ENCODE assay signal across 19 cellular contexts in genomic region chr11:119198925-119199324, GRCh38. TPM values are rescaled to one million over a fixed set of nuclear protein-coding genes. Genes with fewer than 3 reads are reported as not detected.
A peak's percentile ranks its signal among the peaks of the same experiment; 100 is the strongest.
DNase-seq lines count a peak whose midpoint lies in the region; ATAC-seq, FAIRE-seq and TF ChIP-seq lines count a peak whose summit lies in the region.
"Had no signal": no experiment of that assay in that cellular context is flagged by ENCODE, and none has a peak within 500 bp of the region (broad histone marks: within the 10 kb centered on the region; RNA-seq: fewer than 3 reads in every experiment).

No MANE protein-coding gene starts in this region.

- no peak for TF ChIP-seq POLR2A in GM12878 (IDR thresholded peaks at IDR 0.05; ENCODE audit: low read depth, low read length)

- H3K56ac ChIP-seq in mesendoderm (ENCODE audit: low read length): peak overlapping the region; percentile 5

- H3K9ac ChIP-seq in GM12878 (ENCODE audit: control insufficient read depth, insufficient read depth, low read length) (no peak overlapping the region), mesendoderm (ENCODE audit: low read length) (no peak overlapping the region)

- H2BK5ac ChIP-seq in mesendoderm (ENCODE audit: low read length): no peak overlapping the region

- H4K20me1 ChIP-seq in GM12878 (ENCODE audit: control insufficient read depth, insufficient read depth): no peaks in the 10 kb centered on the region

- no peak overlapping the region for H2AFZ ChIP-seq in GM12878 (ENCODE audit: control insufficient read depth, low read depth, low read length)

- in situ Hi-C loops in GM12878 (cut with MboI): no loop called here

- H3K27me3 ChIP-seq in right cardiac atrium (ENCODE audit: control insufficient read depth, insufficient read depth) (no peaks in the 10 kb centered on the region), GM12878 (replicated peaks in 1 of 2; ENCODE audit: control insufficient read depth in 2 of 2, insufficient read depth in 2 of 2, low read length in 1 of 2) (0 out of 4 replicates have a peak, but pooled peaks cover 0 to 2% of the 10 kb centered on the region in 2 experiments), mesendoderm (ENCODE audit: insufficient read depth, low read length, poor library complexity) (no peaks in the 10 kb centered on the region), upper lobe of right lung (no peaks in the 10 kb centered on the region)

- no peak overlapping the region for H4K5ac ChIP-seq in mesendoderm (ENCODE audit: low read length)

- no peak overlapping the region for H3K27ac ChIP-seq in right cardiac atrium (ENCODE audit: low read length)
- no peak overlapping the region for H3K27ac ChIP-seq in GM12878 (ENCODE audit: control insufficient read depth, insufficient read depth)
- no peak overlapping the region for H3K27ac ChIP-seq in mesendoderm (ENCODE audit: low read depth, low read length)
- no peak overlapping the region for H3K27ac ChIP-seq in upper lobe of right lung
- H3K27ac ChIP-seq: 22Rv1, HL-60 had no signal

- H3K36me3 ChIP-seq in GM12878 (ENCODE audit: control insufficient read depth in 2 of 2, insufficient read depth in 2 of 2, low read length in 1 of 2) (no peaks in the 10 kb centered on the region), mesendoderm (ENCODE audit: control insufficient read depth, insufficient read depth, low read length) (no peaks in the 10 kb centered on the region), upper lobe of right lung (no peaks in the 10 kb centered on the region)

- CTCF ChIA-PET in GM12878 (lab: Yijun Ruan, JAX): no interaction called here

- FAIRE-seq in GM12878 (lab: Jason Lieb, UNC): no peak

- H3K4me1 ChIP-seq in right cardiac atrium (ENCODE audit: control insufficient read depth, insufficient read depth, low read length) (no peaks in the 10 kb centered on the region), GM12878 (ENCODE audit: control insufficient read depth, insufficient read depth, low read length) (no peaks in the 10 kb centered on the region), mesendoderm (ENCODE audit: control insufficient read depth, low read depth, low read length) (no peaks in the 10 kb centered on the region), upper lobe of right lung (no peaks in the 10 kb centered on the region)

- no peak overlapping the region for H2BK15ac ChIP-seq in mesendoderm (replicated peaks; ENCODE audit: low read depth)

- intact Hi-C loops in Right ventricle myocardium superior (cut with DNase I) (loop anchor here (5.0 kb wide), 1 partner anchor 52 kb away; the partner anchor contains the start of gene ABCG4), right cardiac atrium (cut with DNase I) (loop anchor here in 1 of 4 donors (10.0 kb wide), 1 partner anchor 276 kb away; no protein-coding TSS in a partner anchor), GM12878 (cut with micrococcal nuclease; ENCODE audit: unreplicated experiment) (loop anchor here (5.0 kb wide), 2 partner anchors 52 to 92 kb away; partner anchors contain the start of genes ABCG4 and C2CD2L), upper lobe of right lung (cut with DNase I) (no loop called here)

- no TSS peak for BruUV-seq in GM12878 (replicated peaks; lab: Mats Ljungman, UMichigan)

- H3K9me3 ChIP-seq in right cardiac atrium (ENCODE audit: control insufficient read depth, low read length) (no peaks in the 10 kb centered on the region), GM12878 (replicated peaks; ENCODE audit: control insufficient read depth, insufficient read depth, low read length) (no peaks in the 10 kb centered on the region), upper lobe of right lung (no peaks in the 10 kb centered on the region)
- H3K9me3 ChIP-seq: Caco-2 had no signal

- peak; percentile 16 for DNase-seq in Right ventricle myocardium superior
- DNase-seq in right cardiac atrium: no peak
- no peak for DNase-seq in GM12878 (ENCODE audit: low read depth, low spot score)
- DNase-seq in mesendoderm: no peak
- DNase-seq in upper lobe of right lung: peak; percentile 20
- no peak for DNase-seq in inferior parietal cortex (ENCODE audit: extremely low spot score)
- no peak for DNase-seq in COLO668 (lab: John Stamatoyannopoulos, UW; ENCODE audit: unreplicated experiment)
- no peak for DNase-seq in NCI-H2107 (lab: John Stamatoyannopoulos, UW)
- DNase-seq: Caco-2; CD8-positive, alpha-beta T cell; DND-41; GDM1; GOT3; HCEC 1CT had no signal

- RAD21 ChIA-PET in GM12878 (lab: Charles Lee; ENCODE audit: unreplicated experiment): no interaction called here

- no peak overlapping the region for H3K23ac ChIP-seq in mesendoderm (ENCODE audit: low read length)

- no peak overlapping the region for H3K4ac ChIP-seq in mesendoderm (ENCODE audit: low read depth, low read length)

- H3K79me2 ChIP-seq in GM12878 (ENCODE audit: control insufficient read depth, insufficient read depth, low read length) (no peaks in the 10 kb centered on the region), mesendoderm (ENCODE audit: control insufficient read depth, insufficient read depth, low read length) (no peaks in the 10 kb centered on the region)

- TF ChIP-seq EP300 in GM12878 (IDR thresholded peaks at IDR 0.05; ENCODE audit: borderline replicate concordance in 1 of 2, control insufficient read depth in 1 of 2, low read depth in 2 of 2, low read length in 2 of 2): no peak

- no peak overlapping the region for H3K18ac ChIP-seq in mesendoderm (ENCODE audit: low read length)

- SMC1A ChIA-PET in GM12878 (lab: Charles Lee; ENCODE audit: uncharacterized antibody, unreplicated experiment): interaction anchor here (1.4 to 1.8 kb wide), 2 partner anchors 64 to 84 kb away, joined by 4 to 5 read pairs; no protein-coding TSS in a partner anchor

- H4K8ac ChIP-seq in mesendoderm (ENCODE audit: low read depth, low read length): no peak overlapping the region

- 87% methylated on average over 6 of the region's 6 CpGs for WGBS in right cardiac atrium
- WGBS in GM12878 (ENCODE audit: insufficient coverage, insufficient replicate concordance, low lambda C conversion rate, missing lambda C conversion rate): 53% methylated on average over 6 of the region's 6 CpGs
- no CpG with 5 or more reads among the region's 6 CpGs for WGBS in mesendoderm (ENCODE audit: extremely low coverage, insufficient coverage, low lambda C conversion rate)

- no peak for ATAC-seq in Right ventricle myocardium superior (ENCODE audit: poor library complexity)
- ATAC-seq in right cardiac atrium: no peak
- ATAC-seq in GM12878: no peak
- no peak for ATAC-seq in upper lobe of right lung
- ATAC-seq: CD8-positive, alpha-beta T cell had no signal

- H2AK5ac ChIP-seq in mesendoderm (ENCODE audit: low read length): no peak overlapping the region

- TF ChIP-seq RAD21 in GM12878 (IDR thresholded peaks at IDR 0.05; ENCODE audit: insufficient read depth, low read depth, low read length): no peak

- no peak overlapping the region for H3K4me2 ChIP-seq in GM12878 (ENCODE audit: control insufficient read depth, insufficient read depth)
- no peak overlapping the region for H3K4me2 ChIP-seq in mesendoderm (ENCODE audit: low read length)

- POLR2A ChIA-PET in GM12878 (lab: Charles Lee): interaction anchor here (0.7 kb wide), 1 partner anchor 276 kb away, joined by 3 read pairs; no protein-coding TSS in a partner anchor

- H3K79me1 ChIP-seq in mesendoderm (ENCODE audit: low read length): no peaks in the 10 kb centered on the region

- no peak for TF ChIP-seq CTCF in GM12878 (IDR thresholded peaks at IDR 0.05 in 2 of 3, conservative IDR thresholded peaks at IDR 0.05 in 1 of 3; ENCODE audit: control insufficient read depth in 2 of 3, extremely low read depth in 1 of 3, insufficient read depth in 1 of 3, low read depth in 3 of 3, low read length in 3 of 3)
- TF ChIP-seq CTCF in upper lobe of right lung (IDR thresholded peaks at IDR 0.05): no peak

- H3K4me3 ChIP-seq in right cardiac atrium (ENCODE audit: low read length) (no peak overlapping the region), GM12878 (no peak overlapping the region), mesendoderm (ENCODE audit: low read length) (no peak overlapping the region), upper lobe of right lung (no peak overlapping the region)

- H2BK120ac ChIP-seq in mesendoderm (ENCODE audit: low read depth, low read length): no peak overlapping the region

RNA-seq across cellular contexts. Expression of gene CBL, which starts 7.2 kb away (rescaled TPM):
- 6.5 TPM for total RNA-seq in Right ventricle myocardium superior
- total RNA-seq in right cardiac atrium: 10 to 100 TPM in 2 of 4 donors, 1 to 10 TPM in 2; 8.5 to 13.3 (median 10.3) TPM
- 3.3 TPM for polyA plus RNA-seq in right cardiac atrium
- 28.7 and 29.6 TPM in 2 replicates for total RNA-seq in GM12878 (2013; cell fraction: nucleolus; rRNA removed)
- 9.3 and 9.6 TPM in 2 replicates for total RNA-seq in GM12878 (2014; rRNA removed)
- 9.4 and 10.0 TPM in 2 replicates for total RNA-seq in GM12878 (2014; rRNA removed; fragmentation: Illumina TruSeq; extraction: Trizol)
- 25.4 and 27.1 TPM in 2 replicates for total RNA-seq in GM12878 (2021)
- polyA plus RNA-seq in GM12878 (2011; ENCODE audit: low read depth): 7.9 TPM
- 14.5 and 18.4 TPM in 2 replicates for polyA plus RNA-seq in GM12878 (2011; rRNA removed)
- 11.4 and 16.9 TPM in 2 replicates for polyA plus RNA-seq in GM12878 (2011; cell fraction: cytosol; rRNA removed)
- polyA plus RNA-seq in GM12878 (2011; cell fraction: nucleus; rRNA removed): 21.6 and 24.8 TPM in 2 replicates
- 9.4 and 12.4 TPM in 2 replicates for polyA plus RNA-seq in GM12878 (2012)
- polyA plus RNA-seq in GM12878 (2014; fragmentation: Illumina TruSeq; extraction: Trizol): 21.5 and 25.9 TPM in 2 replicates
- 1 to 10 TPM; 3.9 to 7.6 TPM for polyA plus RNA-seq in GM12878 (2014; fragmentation: Nextera tagmentation; extraction: Ambion mirVana)
- polyA plus RNA-seq in GM12878 (2014; rRNA removed): 11.6 and 12.1 TPM in 2 replicates
- polyA plus RNA-seq in GM12878 (2016; fragmentation: Nextera tagmentation; extraction: Ambion mirVana): 1 to 10 TPM; 8.2 to 8.8 TPM
- polyA minus RNA-seq in GM12878 (2011; rRNA and poly(A)+ RNA removed): 20.2 and 23.0 TPM in 2 replicates
- polyA minus RNA-seq in GM12878 (2011; cell fraction: cytosol; rRNA and poly(A)+ RNA removed): 11.9 and 13.2 TPM in 2 replicates
- polyA minus RNA-seq in GM12878 (2011; cell fraction: nucleus; rRNA and poly(A)+ RNA removed): 8.0 and 13.5 TPM in 2 replicates
- 21.9 TPM for polyA plus RNA-seq in mesendoderm (2013, experiment 1 of 2)
- polyA plus RNA-seq in mesendoderm (2013, experiment 2 of 2): 21.9 TPM
- 30.0 TPM for total RNA-seq in upper lobe of right lung

RNA-seq across cellular contexts. Expression of gene NHERF4, which starts 13.7 kb away (rescaled TPM):
- total RNA-seq in Right ventricle myocardium superior (not detected), right cardiac atrium (under 1 TPM in 3 of 4 donors, not detected in 1; 0.48 to 0.66 (median 0.56) TPM), GM12878 (2014; rRNA removed) (not detected in 2 replicates), GM12878 (2014; rRNA removed; fragmentation: Illumina TruSeq; extraction: Trizol) (not detected in 2 replicates), GM12878 (2021) (0.15 TPM in 1 of 2 replicates, not detected in the other), upper lobe of right lung (0.81 TPM)
- polyA plus RNA-seq in right cardiac atrium (0.11 TPM), GM12878 (2011; rRNA removed) (not detected in 2 replicates), GM12878 (2014; fragmentation: Illumina TruSeq; extraction: Trizol) (not detected in 2 replicates), GM12878 (2014; fragmentation: Nextera tagmentation; extraction: Ambion mirVana) (not detected), GM12878 (2014; rRNA removed) (not detected in 2 replicates), GM12878 (2016; fragmentation: Nextera tagmentation; extraction: Ambion mirVana) (not detected)
- total RNA-seq in GM12878 (2013; cell fraction: nucleolus; rRNA removed): not detected in 2 replicates
- not detected for polyA plus RNA-seq in GM12878 (2011; ENCODE audit: low read depth)
- not detected in 2 replicates for polyA plus RNA-seq in GM12878 (2011; cell fraction: cytosol; rRNA removed)
- polyA plus RNA-seq in GM12878 (2011; cell fraction: nucleus; rRNA removed): not detected in 2 replicates
- 0.09 TPM in 1 of 2 replicates, not detected in the other for polyA plus RNA-seq in GM12878 (2012)
- polyA minus RNA-seq in GM12878 (2011; rRNA and poly(A)+ RNA removed): not detected in 2 replicates
- not detected in 2 replicates for polyA minus RNA-seq in GM12878 (2011; cell fraction: cytosol; rRNA and poly(A)+ RNA removed)
- not detected in 2 replicates for polyA minus RNA-seq in GM12878 (2011; cell fraction: nucleus; rRNA and poly(A)+ RNA removed)
- not detected for polyA plus RNA-seq in mesendoderm (2013, experiment 1 of 2)
- polyA plus RNA-seq in mesendoderm (2013, experiment 2 of 2): not detected
- total RNA-seq: A673 had no signal
- polyA plus RNA-seq: BJ had no signal

RNA-seq across cellular contexts. Expression of gene NLRX1, which starts 30.4 kb away (rescaled TPM):
- total RNA-seq in Right ventricle myocardium superior (34.0 TPM), right cardiac atrium (10 to 100 TPM; 18.7 to 25.2 (median 22.7) TPM), GM12878 (2014; rRNA removed) (17.3 and 18.0 TPM in 2 replicates), GM12878 (2014; rRNA removed; fragmentation: Illumina TruSeq; extraction: Trizol) (6.1 and 6.9 TPM in 2 replicates), GM12878 (2021) (18.5 and 20.5 TPM in 2 replicates), upper lobe of right lung (17.7 TPM)
- polyA plus RNA-seq in right cardiac atrium (12.8 TPM), GM12878 (2011; rRNA removed) (2.3 and 6.4 TPM in 2 replicates), GM12878 (2014; fragmentation: Illumina TruSeq; extraction: Trizol) (3.3 and 6.8 TPM in 2 replicates), GM12878 (2014; fragmentation: Nextera tagmentation; extraction: Ambion mirVana) (1 to 10 TPM in 1 of 2 experiments, under 1 TPM in 1; 0.85 to 1.0 TPM), GM12878 (2014; rRNA removed) (15.6 and 16.5 TPM in 2 replicates), GM12878 (2016; fragmentation: Nextera tagmentation; extraction: Ambion mirVana) (10 to 100 TPM; 13.1 to 16.5 TPM)
- 11.5 and 13.9 TPM in 2 replicates for total RNA-seq in GM12878 (2013; cell fraction: nucleolus; rRNA removed)
- 5.4 TPM for polyA plus RNA-seq in GM12878 (2011; ENCODE audit: low read depth)
- 9.8 and 12.0 TPM in 2 replicates for polyA plus RNA-seq in GM12878 (2011; cell fraction: cytosol; rRNA removed)
- polyA plus RNA-seq in GM12878 (2011; cell fraction: nucleus; rRNA removed): 21.8 and 27.0 TPM in 2 replicates
- 9.7 and 10.2 TPM in 2 replicates for polyA plus RNA-seq in GM12878 (2012)
- polyA minus RNA-seq in GM12878 (2011; rRNA and poly(A)+ RNA removed): 7.9 and 15.4 TPM in 2 replicates
- polyA minus RNA-seq in GM12878 (2011; cell fraction: cytosol; rRNA and poly(A)+ RNA removed): 3.5 and 7.2 TPM in 2 replicates
- polyA minus RNA-seq in GM12878 (2011; cell fraction: nucleus; rRNA and poly(A)+ RNA removed): 8.2 and 12.0 TPM in 2 replicates
- polyA plus RNA-seq in mesendoderm (2013, experiment 1 of 2): 4.8 TPM
- polyA plus RNA-seq in mesendoderm (2013, experiment 2 of 2): 4.5 TPM

RNA-seq across cellular contexts. Expression of gene ABCG4, which starts 50.1 kb away (rescaled TPM):
- total RNA-seq in Right ventricle myocardium superior: 1.5 TPM
- total RNA-seq in right cardiac atrium: 1 to 10 TPM in 3 of 4 donors, under 1 TPM in 1; 0.86 to 1.8 (median 1.5) TPM
- 1.4 TPM for polyA plus RNA-seq in right cardiac atrium
- not detected in 2 replicates for total RNA-seq in GM12878 (2013; cell fraction: nucleolus; rRNA removed)
- not detected in 2 replicates for total RNA-seq in GM12878 (2014; rRNA removed)
- total RNA-seq in GM12878 (2014; rRNA removed; fragmentation: Illumina TruSeq; extraction: Trizol): not detected in 2 replicates
- not detected in 2 replicates for total RNA-seq in GM12878 (2021)
- polyA plus RNA-seq in GM12878 (2011; ENCODE audit: low read depth): not detected
- polyA plus RNA-seq in GM12878 (2011; rRNA removed): not detected in 2 replicates
- polyA plus RNA-seq in GM12878 (2011; cell fraction: cytosol; rRNA removed): not detected in 2 replicates
- 0.06 TPM in 1 of 2 replicates, not detected in the other for polyA plus RNA-seq in GM12878 (2011; cell fraction: nucleus; rRNA removed)
- 0.03 TPM in 1 of 2 replicates, not detected in the other for polyA plus RNA-seq in GM12878 (2012)
- polyA plus RNA-seq in GM12878 (2014; fragmentation: Illumina TruSeq; extraction: Trizol): not detected in 2 replicates
- polyA plus RNA-seq in GM12878 (2014; fragmentation: Nextera tagmentation; extraction: Ambion mirVana): not detected
- polyA plus RNA-seq in GM12878 (2014; rRNA removed): 0.04 TPM in 1 of 2 replicates, not detected in the other
- not detected for polyA plus RNA-seq in GM12878 (2016; fragmentation: Nextera tagmentation; extraction: Ambion mirVana)
- polyA minus RNA-seq in GM12878 (2011; rRNA and poly(A)+ RNA removed): not detected in 2 replicates
- polyA minus RNA-seq in GM12878 (2011; cell fraction: cytosol; rRNA and poly(A)+ RNA removed): not detected in 2 replicates
- polyA minus RNA-seq in GM12878 (2011; cell fraction: nucleus; rRNA and poly(A)+ RNA removed): not detected in 2 replicates
- 0.24 TPM for polyA plus RNA-seq in mesendoderm (2013, experiment 1 of 2)
- 0.22 TPM for polyA plus RNA-seq in mesendoderm (2013, experiment 2 of 2)
- 0.14 TPM for total RNA-seq in upper lobe of right lung
- total RNA-seq: A673; CD8-positive, alpha-beta T cell had no signal
- polyA plus RNA-seq: CD14-positive monocyte had no signal

Comparison
In these comparisons a context has a peak if more than half of its experiments do, and no peak if none do; other contexts are left out.
1. DNase-seq: peak in Right ventricle myocardium superior (single experiment) and upper lobe of right lung (single experiment); none in right cardiac atrium (0 of 3), GM12878 (single experiment), mesendoderm (single experiment), inferior parietal cortex (single experiment), COLO668 (single experiment) and NCI-H2107 (single experiment).